ENCODE assay signal across 8 cellular contexts in the genomic region with DNA sequence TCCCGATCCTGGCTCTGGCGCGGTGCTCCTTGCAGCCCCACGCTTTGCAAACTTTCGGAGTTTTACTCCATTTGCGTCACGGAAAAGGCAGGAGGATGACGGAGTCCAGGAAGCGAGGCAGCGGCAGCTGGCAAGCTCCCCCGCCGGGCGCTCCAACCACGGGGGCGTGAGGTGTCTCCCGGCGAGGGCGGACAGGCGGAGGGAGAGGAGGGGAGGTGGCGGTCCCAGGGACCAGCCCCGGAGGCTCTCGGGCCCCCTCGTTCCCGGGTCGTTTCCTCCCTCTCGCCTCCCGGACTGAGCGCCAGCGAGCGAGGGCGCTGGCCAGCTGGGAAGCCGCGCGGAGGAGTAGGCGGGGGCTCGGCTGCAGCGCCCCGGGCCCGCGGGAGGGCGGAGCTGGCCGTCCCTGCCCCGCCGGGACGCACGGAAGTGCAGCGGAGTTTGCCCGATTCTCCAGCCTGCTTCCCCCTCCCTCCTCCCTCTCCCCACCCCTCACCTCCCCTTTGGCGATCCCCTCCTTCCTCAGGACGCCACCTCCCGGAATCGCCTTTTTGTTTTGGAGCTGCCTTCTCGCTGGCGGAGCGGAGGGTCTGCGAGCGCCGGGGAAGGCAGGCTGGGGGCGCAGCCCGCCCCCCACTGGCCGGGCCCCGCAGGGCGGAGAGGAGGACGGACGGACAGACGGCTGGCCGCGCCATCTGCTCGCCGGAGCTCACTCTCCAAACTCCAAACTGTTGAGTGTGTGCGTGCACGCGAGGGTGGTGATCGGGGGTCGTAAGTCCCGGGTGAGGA. TPM values are rescaled to one million over a fixed set of nuclear protein-coding genes. Genes with fewer than 3 reads are reported as not detected.
DNase-seq lines count a peak whose midpoint lies in the region; ATAC-seq and TF ChIP-seq lines count a peak whose summit lies in the region.

A gene with protein sequence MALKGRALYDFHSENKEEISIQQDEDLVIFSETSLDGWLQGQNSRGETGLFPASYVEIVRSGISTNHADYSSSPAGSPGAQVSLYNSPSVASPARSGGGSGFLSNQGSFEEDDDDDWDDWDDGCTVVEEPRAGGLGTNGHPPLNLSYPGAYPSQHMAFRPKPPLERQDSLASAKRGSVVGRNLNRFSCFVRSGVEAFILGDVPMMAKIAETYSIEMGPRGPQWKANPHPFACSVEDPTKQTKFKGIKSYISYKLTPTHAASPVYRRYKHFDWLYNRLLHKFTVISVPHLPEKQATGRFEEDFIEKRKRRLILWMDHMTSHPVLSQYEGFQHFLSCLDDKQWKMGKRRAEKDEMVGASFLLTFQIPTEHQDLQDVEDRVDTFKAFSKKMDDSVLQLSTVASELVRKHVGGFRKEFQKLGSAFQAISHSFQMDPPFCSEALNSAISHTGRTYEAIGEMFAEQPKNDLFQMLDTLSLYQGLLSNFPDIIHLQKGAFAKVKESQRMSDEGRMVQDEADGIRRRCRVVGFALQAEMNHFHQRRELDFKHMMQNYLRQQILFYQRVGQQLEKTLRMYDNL (plus strand): TSS at position 543 of the 786 bp plus-strand sequence. CDS start 1,191 bp downstream, outside the sequence.

- H3K9me3 ChIP-seq in NT2/D1 (ENCODE audit: insufficient read depth, low read length) (no peaks in the 10 kb centered on the region), mucosa of descending colon (no peaks in the 10 kb centered on the region)

- H3K9me3 Mint-ChIP-seq in activated T-cell treated with anti-CD3 and anti-CD28 coated beads, Interleukin-2, amount 50 U/mL, for 4 hours, result no peaks in the 10 kb centered on the region

- peak within 1 kb of the TSS; percentile 93 for H3K9ac ChIP-seq in NT2/D1 (ENCODE audit: insufficient read length, low read depth)

- peaks cover 24% of the 10 kb centered on the region for H3K4me1 ChIP-seq in NT2/D1 (ENCODE audit: insufficient read depth, insufficient read length)
- H3K4me1 ChIP-seq in mucosa of descending colon (ENCODE audit: low read depth), result peaks cover 39% of the 10 kb centered on the region

- H3K4me1 Mint-ChIP-seq in activated T-cell treated with anti-CD3 and anti-CD28 coated beads, Interleukin-2, amount 50 U/mL, for 4 hours (ENCODE audit: low read depth), result peaks cover 35% of the 10 kb centered on the region

- H3K27me3 Mint-ChIP-seq in activated T-cell treated with anti-CD3 and anti-CD28 coated beads, Interleukin-2, amount 50 U/mL, for 4 hours (ENCODE audit: low read depth), result peaks cover 4% of the 10 kb centered on the region

- peak; percentile 37 for TF ChIP-seq CTCF in mucosa of descending colon (IDR thresholded peaks at IDR 0.05)

- peaks cover 19% of the 10 kb centered on the region for H3K27me3 ChIP-seq in NT2/D1 (ENCODE audit: insufficient read depth, insufficient read length)

- intact Hi-C loops in mucosa of descending colon (cut with DNase I, micrococcal nuclease), result loop anchor here in 1 of 2 donors (10.0 kb wide), 1 partner anchor 193 kb away; a partner anchor contains a TSS

- ATAC-seq in GM21390 (IDR thresholded peaks at IDR 0.05; ENCODE audit: unreplicated experiment) (peak; percentile 69), esophagus mucosa (peak; percentile 80), mucosa of descending colon (peak; percentile 90), HG02973 (IDR thresholded peaks at IDR 0.05; ENCODE audit: unreplicated experiment) (no peak)
- peak; percentile 76 for ATAC-seq in activated T-cell treated with anti-CD3 and anti-CD28 coated beads, Interleukin-2, amount 50 U/mL, for 4 hours

- peaks cover 35% of the 10 kb centered on the region for H3K36me3 ChIP-seq in NT2/D1 (ENCODE audit: insufficient read depth, insufficient read length, low read length)
- H3K36me3 ChIP-seq in mucosa of descending colon (ENCODE audit: low read depth), result no peaks in the 10 kb centered on the region

- DNase-seq in AG20443 (ENCODE audit: low spot score) (peak; percentile 87), NT2/D1 (ENCODE audit: low read depth, low spot score) (peak; percentile 86), mucosa of descending colon (peak; percentile 82 to 89 (median 87))
- DNase-seq in activated T-cell treated with anti-CD3 and anti-CD28 coated beads, Interleukin-2, amount 50 U/mL, for 4 hours, result peak; percentile 55
- DNase-seq in stimulated activated CD8-positive, alpha-beta memory T cell treated with anti-CD3 and anti-CD28 coated beads, Interleukin-7, amount 100 ng/mL, for 4 hours (ENCODE audit: low read depth in 2 of 2), result peak; percentile 44 to 62

- no peaks in the 10 kb centered on the region for H3K36me3 Mint-ChIP-seq in activated T-cell treated with anti-CD3 and anti-CD28 coated beads, Interleukin-2, amount 50 U/mL, for 4 hours (ENCODE audit: insufficient read depth)

- H3K4me3 ChIP-seq in NT2/D1 (ENCODE audit: insufficient read length, low read depth), result peak within 1 kb of the TSS; percentile 85
- peak within 1 kb of the TSS; percentile 50 for H3K4me3 ChIP-seq in mucosa of descending colon

- peak within 1 kb of the TSS; percentile 86 for H3K4me3 Mint-ChIP-seq in activated T-cell treated with anti-CD3 and anti-CD28 coated beads, Interleukin-2, amount 50 U/mL, for 4 hours

RNA-seq across cellular contexts. Expression of the gene that starts here (rescaled TPM):
- 1 to 10 TPM; 2.4 to 3.4 (median 2.5) TPM for total RNA-seq in activated T-cell treated with anti-CD3 and anti-CD28 coated beads, Interleukin-2, amount 50 U/mL, for 4 hours
- 24.7 TPM for total RNA-seq in esophagus mucosa
- 10 to 100 TPM; 23.6 to 38.2 (median 28.7) TPM for total RNA-seq in mucosa of descending colon
